Comparison of ENCODE assay signal across 1 cellular context in the genomic region with DNA sequence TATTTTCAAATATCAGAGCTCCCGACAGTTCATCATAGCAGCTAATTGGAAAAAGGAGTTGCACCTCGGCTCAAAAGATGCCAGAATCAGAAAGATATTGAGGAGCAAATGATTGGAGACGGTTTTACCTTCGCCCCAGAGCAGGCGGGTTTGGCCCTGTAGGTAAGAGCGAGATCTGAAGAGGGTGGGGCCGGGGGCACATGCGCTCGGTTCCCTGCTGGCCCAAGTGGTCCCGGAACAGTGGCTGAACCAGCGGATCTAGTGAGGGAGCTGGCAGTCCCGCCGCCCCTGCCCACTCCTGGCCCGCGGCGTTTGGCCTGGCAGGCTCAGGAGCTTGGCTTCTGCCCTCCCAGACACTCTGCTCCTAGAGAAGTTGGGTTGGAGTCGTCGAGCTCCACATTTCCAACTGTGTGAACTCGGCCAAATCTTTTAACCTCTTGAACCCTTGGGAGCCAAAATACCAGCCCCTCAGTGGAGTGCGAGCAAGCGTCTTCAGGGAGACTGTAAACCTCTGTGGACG.
TF ChIP-seq lines count a peak whose summit lies in the region.

No MANE protein-coding gene starts in this region.

TF ChIP-seq in IMR-90, 13 proteins besides CTCF, POLR2A, EP300 and RAD21 (continued from another document):
- TF ChIP-seq, protein P1, sequence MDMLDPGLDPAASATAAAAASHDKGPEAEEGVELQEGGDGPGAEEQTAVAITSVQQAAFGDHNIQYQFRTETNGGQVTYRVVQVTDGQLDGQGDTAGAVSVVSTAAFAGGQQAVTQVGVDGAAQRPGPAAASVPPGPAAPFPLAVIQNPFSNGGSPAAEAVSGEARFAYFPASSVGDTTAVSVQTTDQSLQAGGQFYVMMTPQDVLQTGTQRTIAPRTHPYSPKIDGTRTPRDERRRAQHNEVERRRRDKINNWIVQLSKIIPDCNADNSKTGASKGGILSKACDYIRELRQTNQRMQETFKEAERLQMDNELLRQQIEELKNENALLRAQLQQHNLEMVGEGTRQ (IDR thresholded peaks at IDR 0.05; ENCODE audit: low read depth, low read length), result no peak
- TF ChIP-seq, protein P2, sequence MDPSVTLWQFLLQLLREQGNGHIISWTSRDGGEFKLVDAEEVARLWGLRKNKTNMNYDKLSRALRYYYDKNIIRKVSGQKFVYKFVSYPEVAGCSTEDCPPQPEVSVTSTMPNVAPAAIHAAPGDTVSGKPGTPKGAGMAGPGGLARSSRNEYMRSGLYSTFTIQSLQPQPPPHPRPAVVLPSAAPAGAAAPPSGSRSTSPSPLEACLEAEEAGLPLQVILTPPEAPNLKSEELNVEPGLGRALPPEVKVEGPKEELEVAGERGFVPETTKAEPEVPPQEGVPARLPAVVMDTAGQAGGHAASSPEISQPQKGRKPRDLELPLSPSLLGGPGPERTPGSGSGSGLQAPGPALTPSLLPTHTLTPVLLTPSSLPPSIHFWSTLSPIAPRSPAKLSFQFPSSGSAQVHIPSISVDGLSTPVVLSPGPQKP (IDR thresholded peaks at IDR 0.05; ENCODE audit: borderline replicate concordance, low read depth, low read length), result no peak
- TF ChIP-seq CEBPB (IDR thresholded peaks at IDR 0.05; ENCODE audit: low read depth, low read length), result no peak
- TF ChIP-seq RFX5 (IDR thresholded peaks at IDR 0.05; ENCODE audit: low read depth, low read length), result no peak
- TF ChIP-seq BHLHE40 (IDR thresholded peaks at IDR 0.05; ENCODE audit: low read depth, low read length), result no peak
- TF ChIP-seq RCOR1 (IDR thresholded peaks at IDR 0.05; ENCODE audit: insufficient replicate concordance, low read length), result no peak
- no peak for TF ChIP-seq SMC3 (IDR thresholded peaks at IDR 0.05; ENCODE audit: low read depth, low read length)
- TF ChIP-seq MAFK (IDR thresholded peaks at IDR 0.05; ENCODE audit: low read depth, low read length), result no peak
- TF ChIP-seq CHD1 (IDR thresholded peaks at IDR 0.05; ENCODE audit: low read depth, low read length), result no peak
- TF ChIP-seq MAZ (IDR thresholded peaks at IDR 0.05; ENCODE audit: borderline replicate concordance, low read depth, low read length), result no peak
- no peak for TF ChIP-seq MXI1 (IDR thresholded peaks at IDR 0.05; ENCODE audit: borderline replicate concordance, low read depth, low read length)
- no peak for TF ChIP-seq FOS (IDR thresholded peaks at IDR 0.05; ENCODE audit: low read depth, low read length)
